30 cellular contexts compared by ENCODE assay signal in the genomic region with DNA sequence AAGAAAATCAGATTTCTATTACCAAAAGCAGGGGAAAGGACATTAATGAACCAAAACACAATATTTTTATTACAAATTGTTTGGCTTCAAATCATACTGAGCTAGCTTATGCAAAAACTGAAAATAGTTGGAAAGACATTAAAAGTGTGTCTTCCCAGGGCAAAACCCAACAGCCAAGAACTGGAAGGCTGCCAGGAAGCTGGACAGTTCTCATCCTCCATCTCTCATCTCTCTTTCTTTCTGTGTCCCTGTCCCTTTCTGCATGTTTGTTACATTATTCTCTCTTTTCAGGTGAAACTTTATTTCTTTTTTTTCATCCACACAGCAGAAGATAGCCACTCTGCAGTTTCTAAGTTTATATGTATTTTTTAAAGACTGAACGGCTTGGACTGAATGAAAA. TPM values are rescaled to one million over a fixed set of nuclear protein-coding genes. Genes with fewer than 3 reads are reported as not detected.
"Had no signal": no experiment of that assay in that cellular context is flagged by ENCODE, and none has a peak within 500 bp of the region (broad histone marks: within the 10 kb centered on the region; RNA-seq: fewer than 3 reads in every experiment).

No MANE protein-coding gene starts in this region.

- H3K27me3 ChIP-seq: heart left ventricle, right atrium auricular region, sigmoid colon, transverse colon had no signal

- H3K36me3 ChIP-seq: heart left ventricle, right atrium auricular region, sigmoid colon, thoracic aorta, transverse colon had no signal

- DNase-seq: effector CD4-positive, alpha-beta T cell; endodermal cell; erythroblast; heart left ventricle; hypothalamus; kidney glomerular epithelial cell; mucosa of descending colon; natural killer cell; posterior cingulate gyrus; sigmoid colon; stimulated activated CD4-positive, alpha-beta T cell treated with anti-CD3 and anti-CD28 coated beads, Interleukin-2, amount 100 ng/mL, for 24 hours; stimulated activated CD4-positive, alpha-beta T cell treated with anti-CD3 and anti-CD28 coated beads, Interleukin-4, amount 100 ng/mL, for 4 hours; stimulated activated naive B cell treated with anti-CD40 and anti-IgM and Interleukin-4, amounts not matched to agents 10 μg/mL and 1 μg/mL and 100 μg/mL, for 72 hours; stimulated activated naive CD8-positive, alpha-beta T cell treated with anti-CD3 and anti-CD28 coated beads, Interleukin-15, amount 100 ng/mL, for 72 hours; transverse colon had no signal

- FAIRE-seq: endothelial cell of umbilical vein, frontal cortex, islet of Langerhans had no signal

- H3K9me3 ChIP-seq: heart left ventricle, mucosa of descending colon, right atrium auricular region, sigmoid colon, thoracic aorta, transverse colon had no signal

- H3K4me1 ChIP-seq: heart left ventricle, right atrium auricular region, sigmoid colon, transverse colon had no signal

- H3K4me3 ChIP-seq: coronary artery, heart left ventricle, mucosa of descending colon, right atrium auricular region, sigmoid colon, skin epidermis, thoracic aorta, transverse colon had no signal

- H3K27ac ChIP-seq: coronary artery, heart left ventricle, right atrium auricular region, sigmoid colon, skin epidermis, thoracic aorta, transverse colon had no signal

RNA-seq across cellular contexts. Expression of a gene that starts 41.1 kb away (rescaled TPM):
- total RNA-seq: dermis microvascular lymphatic vessel endothelial cell, endothelial cell of umbilical vein, frontal cortex, glomerular endothelial cell, heart left ventricle, left lobe of liver, lower leg skin, natural killer cell, neural crest cell, osteocyte, pulmonary artery endothelial cell, right atrium auricular region, sigmoid colon, thoracic aorta, transverse colon, ureter had no signal
- polyA plus RNA-seq: endothelial cell of umbilical vein, heart left ventricle, sigmoid colon had no signal
